ENCODE assay signal across 8 cellular contexts in genomic region chr3:112695377-112696101, GRCh38. TPM values are rescaled to one million over a fixed set of nuclear protein-coding genes. Genes with fewer than 3 reads are reported as not detected.
DNase-seq lines count a peak whose midpoint lies in the region; ATAC-seq, FAIRE-seq and TF ChIP-seq lines count a peak whose summit lies in the region.
"Not testable (repeated sequence)": the region's sequence is repeated elsewhere in the genome, so short reads cannot be mapped to it uniquely, and the experiment has no call there.
"Had no signal": no experiment of that assay in that cellular context is flagged by ENCODE, and none has a peak within 500 bp of the region (broad histone marks: within the 10 kb centered on the region; RNA-seq: fewer than 3 reads in every experiment).

No MANE protein-coding gene starts in this region.

- H3K27ac ChIP-seq in MM.1S (ENCODE audit: low read length) = peak overlapping the region; percentile 43; the same call in 1 of the 2 replicates
- peak overlapping the region; percentile 28 for H3K27ac ChIP-seq in osteoblast (ENCODE audit: low read depth, low read length)

- H3K4me3 ChIP-seq in MM.1S (ENCODE audit: low read length); epithelial cell of proximal tubule (ENCODE audit: low read depth, low read length); osteoblast (ENCODE audit: insufficient read depth, low read length); skeletal muscle satellite cell (ENCODE audit: low read length): not testable (repeated sequence)

- H3K27me3 ChIP-seq in MM.1S (replicated peaks; ENCODE audit: insufficient read depth, low read length); osteoblast (ENCODE audit: insufficient read depth, low read length); skeletal muscle satellite cell (ENCODE audit: control insufficient read depth, insufficient read depth, low read length): not testable (repeated sequence)

- FAIRE-seq in GM12891 (lab: Jason Lieb, UNC) = peak; percentile 65

- H3K4me2 ChIP-seq in MM.1S (ENCODE audit: low read depth, low read length); osteoblast (ENCODE audit: insufficient read depth, low read length): not testable (repeated sequence)
- H3K4me2 ChIP-seq in skeletal muscle satellite cell (ENCODE audit: low read length) = peak overlapping the region; percentile 5

- not testable (repeated sequence) for H4K20me1 ChIP-seq in MM.1S (ENCODE audit: insufficient read depth, low read length); osteoblast (ENCODE audit: insufficient read depth, low read length)

- not testable (repeated sequence) for H3K9me3 ChIP-seq in MM.1S (replicated peaks; ENCODE audit: insufficient read depth, low read length); osteoblast (ENCODE audit: low read depth, low read length); skeletal muscle satellite cell (replicated peaks; ENCODE audit: low read length)

- not testable (repeated sequence) for H3K27me3 Mint-ChIP-seq in activated CD8-positive, alpha-beta T cell treated with anti-CD3 and anti-CD28 coated beads, Interleukin-2, amount 10 ng/mL, durations not matched to agents 7 days and 5 days (ENCODE audit: low read depth)

- H3K27ac Mint-ChIP-seq in activated CD8-positive, alpha-beta T cell treated with anti-CD3 and anti-CD28 coated beads, Interleukin-2, amount 10 ng/mL, durations not matched to agents 7 days and 5 days = not testable (repeated sequence)

- DNase-seq in GM12891 (ENCODE audit: insufficient read length, low spot score); MM.1S; activated CD8-positive, alpha-beta T cell treated with anti-CD3 and anti-CD28 coated beads, Interleukin-2, amount 10 ng/mL, durations not matched to agents 7 days and 5 days; epithelial cell of proximal tubule (ENCODE audit: low read depth); Right ventricle myocardium superior; osteoblast (ENCODE audit: insufficient read length, low spot score, missing footprints): not testable (repeated sequence)

- ATAC-seq in activated CD8-positive, alpha-beta T cell treated with anti-CD3 and anti-CD28 coated beads, Interleukin-2, amount 10 ng/mL, durations not matched to agents 7 days and 5 days = peak; percentile 42
- ATAC-seq in Right ventricle myocardium superior (ENCODE audit: poor library complexity) = peak; percentile 43

- CTCF ChIA-PET in activated CD8-positive, alpha-beta T cell treated with anti-CD3 and anti-CD28 coated beads, Interleukin-2, amount 10 ng/mL, durations not matched to agents 7 days and 5 days (lab: Charles Lee) = interaction anchor here (0.6 to 3.2 kb wide), 6 partner anchors 25 to 402 kb away, joined by 4 to 29 read pairs (median 4); no protein-coding TSS in a partner anchor

- not testable (repeated sequence) for TF ChIP-seq POLR2A in GM12891 (IDR thresholded peaks at IDR 0.05; ENCODE audit: low read depth, low read length)

- not testable (repeated sequence) for H3K4me1 Mint-ChIP-seq in activated CD8-positive, alpha-beta T cell treated with anti-CD3 and anti-CD28 coated beads, Interleukin-2, amount 10 ng/mL, durations not matched to agents 7 days and 5 days (ENCODE audit: low read depth)

- not testable (repeated sequence) for H3K4me3 Mint-ChIP-seq in activated CD8-positive, alpha-beta T cell treated with anti-CD3 and anti-CD28 coated beads, Interleukin-2, amount 10 ng/mL, durations not matched to agents 7 days and 5 days

- not testable (repeated sequence) for H3F3A ChIP-seq in MM.1S (ENCODE audit: insufficient read depth, low read length)

- H3K4me1 ChIP-seq in MM.1S (ENCODE audit: low read length) = not testable (repeated sequence)
- H3K4me1 ChIP-seq in osteoblast (ENCODE audit: insufficient read depth, low read length) (peaks cover 20% of the 10 kb centered on the region), skeletal muscle satellite cell (ENCODE audit: control insufficient read depth, insufficient read depth, low read length) (peaks cover 35% of the 10 kb centered on the region)

- TF ChIP-seq CTCF in MM.1S (IDR thresholded peaks at IDR 0.05; ENCODE audit: low read length) = 0 out of 2 replicates have a peak, but pooled peaks have one; percentile 3
- TF ChIP-seq CTCF in epithelial cell of proximal tubule (conservative IDR thresholded peaks at IDR 0.05; ENCODE audit: low read depth, low read length) = peak; percentile 17
- not testable (repeated sequence) for TF ChIP-seq CTCF in osteoblast (IDR thresholded peaks at IDR 0.05; ENCODE audit: extremely low read depth, low read depth, low read length)

- POLR2A ChIA-PET in activated CD8-positive, alpha-beta T cell treated with anti-CD3 and anti-CD28 coated beads, Interleukin-2, amount 10 ng/mL, durations not matched to agents 7 days and 5 days (lab: Charles Lee) = not testable (repeated sequence)

- H3K79me2 ChIP-seq in MM.1S (ENCODE audit: low read length); osteoblast (ENCODE audit: insufficient read depth, low read length): not testable (repeated sequence)

- not testable (repeated sequence) for H3K9ac ChIP-seq in MM.1S (ENCODE audit: low read length)
- peak overlapping the region; percentile 50 for H3K9ac ChIP-seq in skeletal muscle satellite cell (ENCODE audit: low read depth, low read length)

- intact Hi-C loops in Right ventricle myocardium superior (cut with DNase I) = not testable (repeated sequence)

- H3K9me3 Mint-ChIP-seq in activated CD8-positive, alpha-beta T cell treated with anti-CD3 and anti-CD28 coated beads, Interleukin-2, amount 10 ng/mL, durations not matched to agents 7 days and 5 days (ENCODE audit: insufficient read depth) = not testable (repeated sequence)

- not testable (repeated sequence) for H3K9me2 ChIP-seq in MM.1S (replicated peaks; ENCODE audit: insufficient read depth, low read length)

- not testable (repeated sequence) for H3K36me3 ChIP-seq in MM.1S (replicated peaks; ENCODE audit: insufficient read depth, low read length); osteoblast (ENCODE audit: insufficient read depth, low read length); skeletal muscle satellite cell (ENCODE audit: insufficient read depth, low read length)

- H2AFZ ChIP-seq in MM.1S (ENCODE audit: low read length) = not testable (repeated sequence)
- peak overlapping the region; percentile 35 for H2AFZ ChIP-seq in osteoblast (ENCODE audit: low read length)

- H3K36me3 Mint-ChIP-seq in activated CD8-positive, alpha-beta T cell treated with anti-CD3 and anti-CD28 coated beads, Interleukin-2, amount 10 ng/mL, durations not matched to agents 7 days and 5 days (ENCODE audit: low read depth) = not testable (repeated sequence)

RNA-seq across cellular contexts. Expression of gene CCDC80, which starts 54.6 kb away (rescaled TPM):
- polyA plus RNA-seq in GM12891 (2012; ENCODE audit: low read depth, missing spikeins) = 0.39 TPM
- total RNA-seq in activated CD8-positive, alpha-beta T cell treated with anti-CD3 and anti-CD28 coated beads, Interleukin-2, amount 10 ng/mL, durations not matched to agents 7 days and 5 days = not detected
- total RNA-seq in epithelial cell of proximal tubule (11.6 and 12.2 TPM in 2 replicates), Right ventricle myocardium superior (54.0 TPM), osteoblast (564 and 657 TPM in 2 replicates)
- 232 and 249 TPM in 2 replicates for total RNA-seq in skeletal muscle satellite cell (2012; rRNA removed)
- total RNA-seq: CD4-positive, alpha-beta memory T cell had no signal

Comparison
In these comparisons a context has a peak if more than half of its experiments do, and no peak if none do; other contexts are left out.
1. RNA of gene CCDC80, which starts 54.6 kb away (total RNA-seq): 564 to 657 TPM in osteoblast; 54.0 TPM in Right ventricle myocardium superior (single experiment), 11.6 to 12.2 TPM in epithelial cell of proximal tubule and not detected in activated CD8-positive, alpha-beta T cell treated with anti-CD3 and anti-CD28 coated beads, Interleukin-2, amount 10 ng/mL, durations not matched to agents 7 days and 5 days; every median in the first group is over 10 times any median in the second.